Comparison of ENCODE assay signal across 8 cellular contexts in genomic region chr7:5677538-5678294, GRCh38.
DNase-seq lines count a peak whose midpoint lies in the region; ATAC-seq and TF ChIP-seq lines count a peak whose summit lies in the region.

No MANE protein-coding gene starts in this region.

- DNase-seq in DMS114 treated with DMSO at 0.1 percent for 48 hours (lab: John Stamatoyannopoulos, UW; ENCODE audit: unreplicated experiment), result peak; percentile 50
- no peak for DNase-seq in RWPE2 (ENCODE audit: low spot score)
- DNase-seq in iPS DF 19.7 (ENCODE audit: low read depth, low spot score), result peak; percentile 38
- peak in 1 of 2 donors; percentile 52 for DNase-seq in gastrocnemius medialis
- DNase-seq in T-helper 9 cell, result no peak

- H3K4me3 ChIP-seq in RWPE2 (ENCODE audit: severe bottlenecking) (no peak overlapping the region), gastrocnemius medialis (no peak overlapping the region)

- no peaks in the 10 kb centered on the region for H3K36me3 ChIP-seq in RWPE2 (ENCODE audit: low read depth)
- no peaks in the 10 kb centered on the region for H3K36me3 ChIP-seq in gastrocnemius medialis

- peak; percentile 48 for ATAC-seq in HG03354 (IDR thresholded peaks at IDR 0.05; ENCODE audit: poor library complexity, severe bottlenecking, unreplicated experiment)
- peak; percentile 90 for ATAC-seq in RWPE2 (ENCODE audit: low read depth)
- peak; percentile 59 to 75 for ATAC-seq in gastrocnemius medialis
- no peak for ATAC-seq in HG03097 (IDR thresholded peaks at IDR 0.05; ENCODE audit: low FRiP score, unreplicated experiment)

- H3K4me1 ChIP-seq in RWPE2 (ENCODE audit: insufficient read depth, poor library complexity, severe bottlenecking) (peaks cover 8% of the 10 kb centered on the region), gastrocnemius medialis (peaks cover 20 to 27% of the 10 kb centered on the region in 2 donors)

- peaks cover 3% of the 10 kb centered on the region for H3K36me3 Mint-ChIP-seq in brain

- H3K27me3 ChIP-seq in RWPE2 (ENCODE audit: insufficient read depth, poor library complexity, severe bottlenecking) (no peaks in the 10 kb centered on the region), gastrocnemius medialis (no peaks in the 10 kb centered on the region)

- H3K27ac ChIP-seq in RWPE2 (ENCODE audit: poor library complexity, severe bottlenecking) (peak overlapping the region; percentile 50), gastrocnemius medialis (peak overlapping the region in 1 of 4 donors; percentile 22)

- no peaks in the 10 kb centered on the region for H3K9me3 ChIP-seq in RWPE2 (ENCODE audit: severe bottlenecking)
- H3K9me3 ChIP-seq in gastrocnemius medialis, result no peaks in the 10 kb centered on the region

- in situ Hi-C loops in gastrocnemius medialis (cut with MboI; ENCODE audit: low sequenced_read_pairs in 4 of 4), result loop anchor here in 1 of 4 donors (10.0 kb wide), 1 partner anchor 183 kb away; no protein-coding TSS in a partner anchor

- peak overlapping the region; percentile 32 to 96 (median 66) for H3K27ac Mint-ChIP-seq in brain

- H3K4me3 Mint-ChIP-seq in brain, result no peak overlapping the region

- intact Hi-C loops in gastrocnemius medialis (cut with DNase I; ENCODE audit: low total_unique reads), result loop anchor here (1.0 to 2.0 kb wide), 2 partner anchors 25 to 183 kb away; no protein-coding TSS in a partner anchor

- TF ChIP-seq CTCF in RWPE2 (IDR thresholded peaks at IDR 0.05; ENCODE audit: poor library complexity, severe bottlenecking), result peak; percentile 91
- TF ChIP-seq CTCF in brain (conservative IDR thresholded peaks at IDR 0.05), result peak; percentile 78 to 86
- TF ChIP-seq CTCF in gastrocnemius medialis (IDR thresholded peaks at IDR 0.05 in 4 of 5, conservative IDR thresholded peaks at IDR 0.05 in 1 of 5), result peak; percentile 33 to 66 (median 60)

- TF ChIP-seq POLR2A in gastrocnemius medialis (IDR thresholded peaks at IDR 0.05), result no peak

- H3K9me3 Mint-ChIP-seq in brain, result no peaks in the 10 kb centered on the region

- peaks cover 60% of the 10 kb centered on the region for H3K4me1 Mint-ChIP-seq in brain

- H3K27me3 Mint-ChIP-seq in brain, result no peaks in the 10 kb centered on the region

Comparison
In these comparisons a context has a peak if more than half of its experiments do, and no peak if none do; other contexts are left out.
1. DNase-seq: peak in DMS114 treated with DMSO at 0.1 percent for 48 hours (single experiment) and iPS DF 19.7 (single experiment); none in RWPE2 (single experiment) and T-helper 9 cell (single experiment).
2. Peak in every context shown above with its lines, with median percentiles within 50 percentile points of each other: CTCF ChIP-seq.